26 cellular contexts compared by ENCODE assay signal in genomic region chr7:33813331-33813730, GRCh38.
"Had no signal": no experiment of that assay in that cellular context is flagged by ENCODE, and none has a peak within 500 bp of the region (broad histone marks: within the 10 kb centered on the region; RNA-seq: fewer than 3 reads in every experiment).

No MANE protein-coding gene starts in this region.

- H3K27me3 ChIP-seq: brain microvascular endothelial cell, esophagus squamous epithelium, foreskin keratinocyte, hepatocyte, sigmoid colon, upper lobe of left lung had no signal

- H3K36me3 Mint-ChIP-seq: activated naive CD8-positive, alpha-beta T cell treated with anti-CD3 and anti-CD28 coated beads, Interleukin-2, amount 10 ng/mL, durations not matched to agents 7 days and 5 days; memory B cell; WTC11 had no signal

- H3K4me2 ChIP-seq: hepatocyte had no signal

- H3K4me1 Mint-ChIP-seq: memory B cell had no signal

- H3K9me3 ChIP-seq: esophagus squamous epithelium, sigmoid colon, thoracic aorta, upper lobe of left lung had no signal

- H2AFZ ChIP-seq: hepatocyte had no signal

- H3K4me1 ChIP-seq: upper lobe of left lung had no signal

- H3K4me3 Mint-ChIP-seq: activated CD4-positive, alpha-beta T cell treated with anti-CD3 and anti-CD28 coated beads for 36 hours; activated naive CD4-positive, alpha-beta T cell treated with anti-CD3 and anti-CD28 coated beads for 36 hours; activated naive CD8-positive, alpha-beta T cell treated with anti-CD3 and anti-CD28 coated beads, Interleukin-2, amount 10 ng/mL, durations not matched to agents 7 days and 5 days; activated T-cell treated with anti-CD3 and anti-CD28 coated beads, Interleukin-2, amount 50 U/mL, for 4 hours; central memory CD8-positive, alpha-beta T cell; memory B cell; WTC11 had no signal

- H3K27me3 Mint-ChIP-seq: central memory CD8-positive, alpha-beta T cell had no signal

- H3K4me3 ChIP-seq: esophagus squamous epithelium, hepatocyte, sigmoid colon, upper lobe of left lung had no signal

- H3K27ac ChIP-seq: brain microvascular endothelial cell, esophagus squamous epithelium, foreskin keratinocyte, hepatocyte, sigmoid colon, upper lobe of left lung had no signal

- ATAC-seq: activated T-cell treated with anti-CD3 and anti-CD28 coated beads, Interleukin-2, amount 50 U/mL, for 4 hours; foreskin keratinocyte; left ventricle myocardium superior; WTC11 had no signal

- FAIRE-seq: islet of Langerhans had no signal

- H3K27ac Mint-ChIP-seq: activated CD4-positive, alpha-beta T cell treated with anti-CD3 and anti-CD28 coated beads for 36 hours; activated naive CD4-positive, alpha-beta T cell treated with anti-CD3 and anti-CD28 coated beads for 36 hours; activated naive CD8-positive, alpha-beta T cell treated with anti-CD3 and anti-CD28 coated beads, Interleukin-2, amount 10 ng/mL, durations not matched to agents 7 days and 5 days; memory B cell; WTC11 had no signal

- H3K36me3 ChIP-seq: brain microvascular endothelial cell, esophagus squamous epithelium, sigmoid colon, thoracic aorta, upper lobe of left lung had no signal

- H3K9me3 Mint-ChIP-seq: central memory CD8-positive, alpha-beta T cell had no signal

- DNase-seq: activated CD4-positive, alpha-beta T cell treated with anti-CD3 and anti-CD28 coated beads for 36 hours; activated CD4-positive, alpha-beta T cell treated with anti-CD3 and anti-CD28 coated beads, Interleukin-2, amount 50 U/mL, for 4 hours; activated CD8-positive, alpha-beta memory T cell treated with anti-CD3 and anti-CD28 coated beads for 24 hours; activated CD8-positive, alpha-beta memory T cell treated with anti-CD3 and anti-CD28 coated beads, Interleukin-2, amount 50 U/mL, for 4 hours; activated effector memory CD4-positive, alpha-beta T cell treated with Interleukin-2 at 50 U/mL for 16 hours; activated naive CD4-positive, alpha-beta T cell treated with anti-CD3 and anti-CD28 coated beads for 36 hours; activated naive CD8-positive, alpha-beta T cell treated with anti-CD3 and anti-CD28 coated beads, Interleukin-2, amount 10 ng/mL, durations not matched to agents 7 days and 5 days; activated T-cell treated with anti-CD3 and anti-CD28 coated beads, Interleukin-2, amount 50 U/mL, for 4 hours; amygdala; brain microvascular endothelial cell; esophagus squamous epithelium; foreskin keratinocyte; left ventricle myocardium superior; occipital lobe; posterior cingulate gyrus; sigmoid colon; stimulated activated CD4-positive, alpha-beta T cell treated with anti-CD3 and anti-CD28 coated beads, Interleukin-2, amount 100 ng/mL, for 48 hours; stimulated activated naive CD4-positive, alpha-beta T cell treated with Interleukin-2 at 50 U/mL for 16 hours; T-helper 9 cell; upper lobe of left lung had no signal

- H3K79me2 ChIP-seq: hepatocyte had no signal
